12 cellular contexts compared by ENCODE assay signal in the genomic region with DNA sequence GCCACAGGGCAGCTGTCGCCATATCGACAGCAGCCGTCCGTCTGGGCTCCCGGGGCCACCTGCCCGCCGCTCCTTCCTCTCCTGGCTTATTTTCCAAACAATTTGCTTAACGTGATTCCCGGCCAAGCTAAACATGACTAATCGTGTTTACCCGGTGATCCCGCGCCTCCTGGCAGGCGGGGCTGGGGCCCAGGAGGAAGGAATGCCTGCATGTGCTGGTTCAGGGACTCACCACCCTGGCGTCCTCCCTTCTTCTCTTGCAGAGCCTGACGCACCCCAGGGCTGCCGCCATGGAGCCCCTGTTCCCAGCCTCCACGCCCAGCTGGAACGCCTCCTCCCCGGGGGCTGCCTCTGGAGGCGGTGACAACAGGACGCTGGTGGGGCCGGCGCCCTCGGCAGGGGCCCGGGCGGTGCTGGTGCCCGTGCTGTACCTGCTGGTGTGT. TPM values are rescaled to one million over a fixed set of nuclear protein-coding genes. Genes with fewer than 3 reads are reported as not detected.
DNase-seq lines count a peak whose midpoint lies in the region; ATAC-seq, FAIRE-seq and TF ChIP-seq lines count a peak whose summit lies in the region.
"Had no signal": no experiment of that assay in that cellular context is flagged by ENCODE, and none has a peak within 500 bp of the region (broad histone marks: within the 10 kb centered on the region; RNA-seq: fewer than 3 reads in every experiment).

No MANE protein-coding gene starts in this region.

- no peak for TF ChIP-seq POLR2A in H54 (IDR thresholded peaks at IDR 0.05; ENCODE audit: low read depth, low read length)

- H3K36me3 ChIP-seq in colonic mucosa: no peaks in the 10 kb centered on the region
- H3K36me3 ChIP-seq: left ventricle myocardium inferior had no signal

- no peaks in the 10 kb centered on the region for H3K9me3 ChIP-seq in colonic mucosa

- intact Hi-C loops in colonic mucosa (cut with DNase I): no loop called here
- intact Hi-C loops in activated naive CD4-positive, alpha-beta T cell treated with anti-CD3 and anti-CD28 coated beads for 36 hours (cut with micrococcal nuclease): no loop called here

- peaks cover 3% of the 10 kb centered on the region for H3K4me1 ChIP-seq in colonic mucosa
- H3K4me1 ChIP-seq: left ventricle myocardium inferior had no signal

- TF ChIP-seq CTCF in colonic mucosa (IDR thresholded peaks at IDR 0.05): no peak
- no peak for TF ChIP-seq CTCF in progenitor cell of endocrine pancreas (IDR thresholded peaks at IDR 0.05; ENCODE audit: unreplicated experiment)

- CTCF ChIA-PET in activated naive CD4-positive, alpha-beta T cell treated with anti-CD3 and anti-CD28 coated beads for 36 hours (lab: Charles Lee): no interaction called here

- H3K27ac Mint-ChIP-seq in progenitor cell of endocrine pancreas: no peak overlapping the region
- no peak overlapping the region for H3K27ac Mint-ChIP-seq in activated naive CD4-positive, alpha-beta T cell treated with anti-CD3 and anti-CD28 coated beads for 36 hours

- H3K4me3 Mint-ChIP-seq in progenitor cell of endocrine pancreas (ENCODE audit: low read depth): peak overlapping the region; percentile 31
- no peak overlapping the region for H3K4me3 Mint-ChIP-seq in activated naive CD4-positive, alpha-beta T cell treated with anti-CD3 and anti-CD28 coated beads for 36 hours

- FAIRE-seq in H54 (lab: Jason Lieb, UNC): peak; percentile 89

- peaks cover 29% of the 10 kb centered on the region for H3K27me3 ChIP-seq in colonic mucosa

- H3K9me3 Mint-ChIP-seq in progenitor cell of endocrine pancreas (ENCODE audit: low read depth): no peaks in the 10 kb centered on the region
- H3K9me3 Mint-ChIP-seq in activated naive CD4-positive, alpha-beta T cell treated with anti-CD3 and anti-CD28 coated beads for 36 hours: no peaks in the 10 kb centered on the region

- H3K36me3 Mint-ChIP-seq in progenitor cell of endocrine pancreas (ENCODE audit: insufficient read depth): no peaks in the 10 kb centered on the region
- no peaks in the 10 kb centered on the region for H3K36me3 Mint-ChIP-seq in activated naive CD4-positive, alpha-beta T cell treated with anti-CD3 and anti-CD28 coated beads for 36 hours (ENCODE audit: low read depth)

- peaks cover 11% of the 10 kb centered on the region for H3K27me3 Mint-ChIP-seq in progenitor cell of endocrine pancreas
- peaks cover 21% of the 10 kb centered on the region for H3K27me3 Mint-ChIP-seq in activated naive CD4-positive, alpha-beta T cell treated with anti-CD3 and anti-CD28 coated beads for 36 hours (ENCODE audit: low read depth)

- H3K27ac ChIP-seq in colonic mucosa: no peak overlapping the region
- H3K27ac ChIP-seq: left ventricle myocardium inferior had no signal

- DNase-seq in H54 (ENCODE audit: insufficient read length, low spot score) (peak; percentile 100), NCI-H526 treated with DMSO at 0.1 percent for 48 hours (lab: John Stamatoyannopoulos, UW) (peak; percentile 35), colonic mucosa (peak; percentile 83), progenitor cell of endocrine pancreas (ENCODE audit: low spot score, unreplicated experiment) (no peak), occipital lobe (lab: John Stamatoyannopoulos, UW) (no peak)
- DNase-seq in activated naive CD4-positive, alpha-beta T cell treated with anti-CD3 and anti-CD28 coated beads for 36 hours: no peak
- DNase-seq in activated naive CD4-positive, alpha-beta T cell treated with anti-CD3 and anti-CD28 coated beads, Interleukin-2, amount 50 U/mL, for 16 hours: no peak
- DNase-seq: activated CD4-positive, alpha-beta T cell treated with anti-CD3 and anti-CD28 coated beads for 1 hour; central memory CD4-positive, alpha-beta T cell; GOT3; left ventricle myocardium inferior had no signal

- H3K4me1 Mint-ChIP-seq in progenitor cell of endocrine pancreas (ENCODE audit: low read depth): peaks cover 24% of the 10 kb centered on the region
- H3K4me1 Mint-ChIP-seq in activated naive CD4-positive, alpha-beta T cell treated with anti-CD3 and anti-CD28 coated beads for 36 hours (ENCODE audit: low read depth): no peaks in the 10 kb centered on the region

- no peak overlapping the region for H3K9ac ChIP-seq in colonic mucosa (ENCODE audit: low read depth in 2 of 2, low read length in 2 of 2)

- ATAC-seq in HG03571 (IDR thresholded peaks at IDR 0.05; ENCODE audit: unreplicated experiment): no peak

- no peak overlapping the region for H3K4me3 ChIP-seq in colonic mucosa
- H3K4me3 ChIP-seq: left ventricle myocardium inferior had no signal

RNA-seq across cellular contexts. Expression of a gene that starts 6.1 kb away (rescaled TPM):
- total RNA-seq in colonic mucosa (under 1 TPM; 0.24 to 0.37 TPM), progenitor cell of endocrine pancreas (1.0 and 1.4 TPM in 2 replicates), occipital lobe (0.16 TPM)
- not detected for total RNA-seq in activated naive CD4-positive, alpha-beta T cell treated with anti-CD3 and anti-CD28 coated beads for 36 hours

RNA-seq across cellular contexts. Expression of a gene that starts 17.4 kb away (rescaled TPM):
- total RNA-seq in colonic mucosa (not detected), progenitor cell of endocrine pancreas (not detected in 2 replicates), occipital lobe (not detected)
- total RNA-seq in activated naive CD4-positive, alpha-beta T cell treated with anti-CD3 and anti-CD28 coated beads for 36 hours: not detected
- total RNA-seq: left ventricle myocardium inferior had no signal

Comparison
In these comparisons a context has a peak if more than half of its experiments do, and no peak if none do; other contexts are left out.
1. DNase-seq: peak in H54 (single experiment), NCI-H526 treated with DMSO at 0.1 percent for 48 hours (single experiment) and colonic mucosa (single experiment); none in progenitor cell of endocrine pancreas (single experiment), activated naive CD4-positive, alpha-beta T cell treated with anti-CD3 and anti-CD28 coated beads for 36 hours (single experiment), occipital lobe (single experiment) and activated naive CD4-positive, alpha-beta T cell treated with anti-CD3 and anti-CD28 coated beads, Interleukin-2, amount 50 U/mL, for 16 hours (single experiment).